In genomic region chr2:97845133-97845532, GRCh38 we compare ENCODE assay signal across 22 cellular contexts.
"Had no signal": no experiment of that assay in that cellular context is flagged by ENCODE, and none has a peak within 500 bp of the region (broad histone marks: within the 10 kb centered on the region; RNA-seq: fewer than 3 reads in every experiment).

No MANE protein-coding gene starts in this region.

- H3K9me3 ChIP-seq: esophagus squamous epithelium, lower lobe of right lung, stomach, thyroid gland had no signal

- H3K27me3 Mint-ChIP-seq: effector memory CD8-positive, alpha-beta T cell; progenitor cell of endocrine pancreas; type B pancreatic cell had no signal

- H3K4me2 ChIP-seq: smooth muscle cell had no signal

- H3K4me3 Mint-ChIP-seq: natural killer cell, neural crest cell, type B pancreatic cell had no signal

- ATAC-seq: effector memory CD8-positive, alpha-beta T cell; lower lobe of right lung; sciatic nerve had no signal

- H3K36me3 Mint-ChIP-seq: natural killer cell had no signal

- H3K4me3 ChIP-seq: esophagus squamous epithelium, lower lobe of right lung, smooth muscle cell, stomach, thyroid gland had no signal

- H3K36me3 ChIP-seq: thyroid gland had no signal

- H3K27ac ChIP-seq: esophagus squamous epithelium, lower lobe of right lung, parathyroid adenoma, stomach, thyroid gland had no signal

- DNase-seq: cortex of kidney; effector memory CD8-positive, alpha-beta T cell; esophagus squamous epithelium; foreskin melanocyte; kidney; left ventricle myocardium superior; lower lobe of right lung; natural killer cell; stimulated activated CD4-positive, alpha-beta T cell treated with anti-CD3 and anti-CD28 coated beads, Interleukin-12 subunit alpha, Interleukin-12 subunit beta, amount 100 ng/mL, for 4 hours; stimulated activated CD4-positive, alpha-beta T cell treated with anti-CD3 and anti-CD28 coated beads, Interleukin-1b, Interleukin-23, amount 100 ng/mL, for 48 hours; stimulated activated CD4-positive, alpha-beta T cell treated with anti-CD3 and anti-CD28 coated beads, Interleukin-4, amount 100 ng/mL, for 1 hour; stimulated activated CD8-positive, alpha-beta memory T cell treated with anti-CD3 and anti-CD28 coated beads, Interleukin-4, amount 100 ng/mL, for 48 hours; stimulated activated naive CD4-positive, alpha-beta T cell treated with Interleukin-2 at 50 U/mL for 16 hours; stomach; thyroid gland had no signal

- FAIRE-seq: endometrium, kidney had no signal

- H3K27me3 ChIP-seq: esophagus squamous epithelium, stomach, thyroid gland had no signal

- H2AFZ ChIP-seq: parathyroid adenoma had no signal

- H3K4me1 ChIP-seq: thyroid gland had no signal

- H3K9me3 Mint-ChIP-seq: effector memory CD8-positive, alpha-beta T cell; natural killer cell; neural crest cell; type B pancreatic cell had no signal

- H3K9ac ChIP-seq: parathyroid adenoma had no signal

- H3K27ac Mint-ChIP-seq: natural killer cell, progenitor cell of endocrine pancreas, type B pancreatic cell had no signal
